Comparison of ENCODE assay signal across 11 cellular contexts in the genomic region with DNA sequence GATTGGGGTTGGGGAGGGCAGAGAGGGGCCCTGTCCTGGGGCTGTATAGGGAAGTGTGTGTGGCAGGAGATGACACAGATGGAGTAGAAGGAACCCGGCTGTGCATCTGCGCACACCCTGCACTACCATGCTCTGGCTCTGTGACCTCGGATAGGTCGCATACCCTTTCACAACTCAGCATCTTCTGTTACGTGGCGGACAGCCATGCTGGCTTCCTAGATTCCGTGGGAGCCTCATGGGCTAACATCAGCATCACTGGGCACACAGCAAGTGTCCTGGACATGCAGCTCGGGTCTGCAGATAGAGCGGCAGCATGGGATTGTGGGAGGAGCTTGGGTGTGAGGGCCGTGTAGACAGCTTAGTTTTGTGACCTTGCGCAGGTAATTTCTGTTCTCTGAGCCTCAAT. TPM values are rescaled to one million over a fixed set of nuclear protein-coding genes. Genes with fewer than 3 reads are reported as not detected.
DNase-seq lines count a peak whose midpoint lies in the region; ATAC-seq and TF ChIP-seq lines count a peak whose summit lies in the region.
"Had no signal": no experiment of that assay in that cellular context is flagged by ENCODE, and none has a peak within 500 bp of the region (broad histone marks: within the 10 kb centered on the region; RNA-seq: fewer than 3 reads in every experiment).

No MANE protein-coding gene starts in this region.

- peak overlapping the region; percentile 84 for H3K4me2 ChIP-seq in mammary epithelial cell (ENCODE audit: insufficient read depth, low read depth, low read length)
- peak overlapping the region; percentile 97 for H3K4me2 ChIP-seq in osteoblast (ENCODE audit: insufficient read depth, low read length)

- H3K9me3 ChIP-seq in mammary epithelial cell (replicated peaks; ENCODE audit: insufficient read depth, low read length) (no peaks in the 10 kb centered on the region), osteoblast (ENCODE audit: low read depth, low read length) (no peaks in the 10 kb centered on the region)

- H3K4me3 ChIP-seq in LNCaP clone FGC (ENCODE audit: low read depth, low read length) (peak overlapping the region; percentile 97), mammary epithelial cell (replicated peaks in 1 of 3; ENCODE audit: insufficient read depth in 1 of 3, low read depth in 2 of 3, low read length in 3 of 3) (no peak overlapping the region), osteoblast (ENCODE audit: insufficient read depth, low read length) (peak overlapping the region; percentile 2)

- no peaks in the 10 kb centered on the region for H3K27me3 ChIP-seq in mammary epithelial cell (ENCODE audit: insufficient read depth, low read length)
- no peaks in the 10 kb centered on the region for H3K27me3 ChIP-seq in osteoblast (ENCODE audit: insufficient read depth, low read length)

- H2AFZ ChIP-seq in mammary epithelial cell (ENCODE audit: low read depth, low read length) = no peak overlapping the region
- no peak overlapping the region for H2AFZ ChIP-seq in osteoblast (ENCODE audit: low read length)

- BruUV-seq in Calu3 (replicated peaks; lab: Mats Ljungman, UMichigan) = no TSS peak
- no TSS peak for BruUV-seq in mammary epithelial cell (replicated peaks; lab: Mats Ljungman, UMichigan)

- H3K36me3 ChIP-seq in mammary epithelial cell (ENCODE audit: insufficient read depth, low read length) (peaks cover 24% of the 10 kb centered on the region), osteoblast (ENCODE audit: insufficient read depth, low read length) (peaks cover 42% of the 10 kb centered on the region)

- in situ Hi-C loops in mammary epithelial cell (cut with MboI; ENCODE audit: low sequenced_read_pairs in 2 of 2) = no loop called here
- in situ Hi-C loops in GM13976 (cut with MboI; ENCODE audit: low sequenced_read_pairs, unreplicated experiment) = loop anchor here (25.0 kb wide), 1 partner anchor 491 kb away; no protein-coding TSS in a partner anchor

- no peak for ATAC-seq in GM19351 (IDR thresholded peaks at IDR 0.05; ENCODE audit: unreplicated experiment)

- dilution Hi-C loops in mammary epithelial cell (cut with HindIII; ENCODE audit: low sequenced_read_pairs) = loop anchor here (10.0 kb wide), 1 partner anchor 64 kb away; no protein-coding TSS in a partner anchor

- peaks cover 21% of the 10 kb centered on the region for H3K4me1 ChIP-seq in mammary epithelial cell (ENCODE audit: insufficient read depth, low read length)
- H3K4me1 ChIP-seq in osteoblast (ENCODE audit: insufficient read depth, low read length) = peaks cover 39% of the 10 kb centered on the region

- H3K4me3 Mint-ChIP-seq in Calu3 (ENCODE audit: low read depth, unreplicated experiment) = peak overlapping the region; percentile 90

- DNase-seq in Calu3 (no peak), LNCaP clone FGC (ENCODE audit: low read depth) (no peak), mammary epithelial cell (no peak), osteoblast (ENCODE audit: insufficient read length, low spot score, missing footprints) (peak; percentile 65), HCEC 1CT (no peak), caudate nucleus (lab: John Stamatoyannopoulos, UW) (no peak), GM13976 (ENCODE audit: low spot score) (no peak)
- DNase-seq: head of caudate nucleus had no signal

- H3K36me3 Mint-ChIP-seq in Calu3 (ENCODE audit: insufficient read depth, unreplicated experiment) = peaks cover 56% of the 10 kb centered on the region

- CTCF ChIA-PET in Calu3 (lab: Charles Lee) (no interaction called here), mammary epithelial cell (lab: Charles Lee; ENCODE audit: low non-redundant PET) (no interaction called here)

- intact Hi-C loops in Calu3 (cut with micrococcal nuclease; ENCODE audit: unreplicated experiment) = no loop called here
- intact Hi-C loops in mammary epithelial cell (cut with micrococcal nuclease) = no loop called here

- H3K27me3 Mint-ChIP-seq in Calu3 (ENCODE audit: unreplicated experiment) = no peaks in the 10 kb centered on the region

- H3K79me2 ChIP-seq in mammary epithelial cell (ENCODE audit: insufficient read depth, low read length) (peaks cover 92% of the 10 kb centered on the region), osteoblast (ENCODE audit: insufficient read depth, low read length) (peaks cover 85% of the 10 kb centered on the region)

- H4K20me1 ChIP-seq in mammary epithelial cell (ENCODE audit: insufficient read depth, low read length) (no peaks in the 10 kb centered on the region), osteoblast (ENCODE audit: insufficient read depth, low read length) (peaks cover 50% of the 10 kb centered on the region)

- WGBS in mammary epithelial cell (ENCODE audit: low coverage, missing lambda C conversion rate) = 72% methylated on average over 3 of the region's 11 CpGs

- TF ChIP-seq CTCF in Calu3 (IDR thresholded peaks at IDR 0.05; ENCODE audit: unreplicated experiment) = no peak
- no peak for TF ChIP-seq CTCF in LNCaP clone FGC (IDR thresholded peaks at IDR 0.05; ENCODE audit: control insufficient read depth, extremely low read depth, insufficient read depth)
- TF ChIP-seq CTCF in mammary epithelial cell (conservative IDR thresholded peaks at IDR 0.05 in 1 of 2, IDR thresholded peaks at IDR 0.05 in 1 of 2; ENCODE audit: extremely low read depth in 1 of 2, insufficient read depth in 1 of 2, low read depth in 1 of 2, low read length in 2 of 2) = no peak
- TF ChIP-seq CTCF in osteoblast (IDR thresholded peaks at IDR 0.05; ENCODE audit: extremely low read depth, low read depth, low read length) = no peak
- TF ChIP-seq CTCF in GM13976 (IDR thresholded peaks at IDR 0.05; ENCODE audit: borderline replicate concordance, control extremely low read depth, extremely low read depth, insufficient read depth, missing control alignments) = no peak

- no peaks in the 10 kb centered on the region for H3K9me3 Mint-ChIP-seq in Calu3 (ENCODE audit: low read depth, unreplicated experiment)

- H3K27ac ChIP-seq in mammary epithelial cell (ENCODE audit: insufficient read depth, low read depth, low read length) (no peak overlapping the region), osteoblast (ENCODE audit: low read depth, low read length) (peak overlapping the region; percentile 95), caudate nucleus (ENCODE audit: low read depth, low read length) (no peak overlapping the region)

- peaks cover 17% of the 10 kb centered on the region for H3K4me1 Mint-ChIP-seq in Calu3 (ENCODE audit: low read depth, unreplicated experiment)

- no peak overlapping the region for H3K27ac Mint-ChIP-seq in Calu3 (ENCODE audit: unreplicated experiment)

- H3K9ac ChIP-seq in mammary epithelial cell (ENCODE audit: insufficient read depth, low read length) = no peak overlapping the region

RNA-seq across cellular contexts. Expression of gene ARPC5L, which starts 9.2 kb away (rescaled TPM):
- total RNA-seq in Calu3 (2022) = 33.2 and 38.2 TPM in 2 replicates
- 10 to 100 TPM; 21.2 to 79.8 TPM for total RNA-seq in mammary epithelial cell
- 76.4 TPM for polyA plus RNA-seq in mammary epithelial cell
- polyA minus RNA-seq in mammary epithelial cell = 46.6 TPM
- 9.8 and 11.8 TPM in 2 replicates for total RNA-seq in osteoblast

RNA-seq across cellular contexts. Expression of gene RPL35, which starts 9.4 kb away (rescaled TPM):
- total RNA-seq in Calu3 (2022) (718 and 736 TPM in 2 replicates), mammary epithelial cell (1,000 to 10,000 TPM; 1,457 to 1,657 TPM), osteoblast (1,644 and 1,645 TPM in 2 replicates)
- polyA plus RNA-seq in mammary epithelial cell = 2,723 TPM
- 1,172 TPM for polyA minus RNA-seq in mammary epithelial cell

RNA-seq across cellular contexts. Expression of gene WDR38, which starts 17.9 kb away (rescaled TPM):
- not detected in 2 replicates for total RNA-seq in Calu3 (2022)
- total RNA-seq in mammary epithelial cell = not detected
- not detected for polyA plus RNA-seq in mammary epithelial cell
- not detected for polyA minus RNA-seq in mammary epithelial cell
- total RNA-seq in osteoblast = not detected in 2 replicates
- total RNA-seq: activated CD8-positive, alpha-beta memory T cell treated with anti-CD3 and anti-CD28 coated beads for 36 hours; M059J had no signal

Comparison
In these comparisons a context has a peak if more than half of its experiments do, and no peak if none do; other contexts are left out.
1. H3K4me3 ChIP-seq: peak in LNCaP clone FGC (single experiment) and osteoblast (single experiment); none in mammary epithelial cell (0 of 3).